ENCODE assay signal across 21 cellular contexts in genomic region chr2:20186855-20187187, GRCh38. TPM values are rescaled to one million over a fixed set of nuclear protein-coding genes. Genes with fewer than 3 reads are reported as not detected.
A peak's percentile ranks its signal among the peaks of the same experiment; 100 is the strongest.
DNase-seq lines count a peak whose midpoint lies in the region; ATAC-seq, FAIRE-seq and TF ChIP-seq lines count a peak whose summit lies in the region.
"Had no signal": no experiment of that assay in that cellular context is flagged by ENCODE, and none has a peak within 500 bp of the region (broad histone marks: within the 10 kb centered on the region; RNA-seq: fewer than 3 reads in every experiment).

No MANE protein-coding gene starts in this region.

- H3K79me2 ChIP-seq in PC-3 (ENCODE audit: low read length) (no peaks in the 10 kb centered on the region), trophoblast cell (ENCODE audit: control insufficient read depth, insufficient read depth, low read length, poor library complexity) (no peaks in the 10 kb centered on the region)
- H3K79me2 ChIP-seq: parathyroid adenoma had no signal

- CTCF ChIA-PET in PC-3 (lab: Charles Lee), result no interaction called here
- CTCF ChIA-PET in activated naive CD4-positive, alpha-beta T cell treated with anti-CD3 and anti-CD28 coated beads for 36 hours (lab: Charles Lee), result interaction anchor here (1.1 to 1.9 kb wide), 2 partner anchors 52 to 81 kb away, joined by 3 to 5 read pairs; no protein-coding TSS in a partner anchor

- ATAC-seq in PC-3 (no peak), HG02678 (IDR thresholded peaks at IDR 0.05; ENCODE audit: unreplicated experiment) (no peak), GM18520 (IDR thresholded peaks at IDR 0.05; ENCODE audit: unreplicated experiment) (no peak), HG03571 (IDR thresholded peaks at IDR 0.05; ENCODE audit: unreplicated experiment) (no peak)
- ATAC-seq: activated CD4-positive, CD25-positive, alpha-beta regulatory T cell treated with anti-CD3 and anti-CD28 coated beads, Interleukin-2, amount 50 U/mL, for 24 hours had no signal

- no peak overlapping the region for H2BK5ac ChIP-seq in trophoblast cell (ENCODE audit: low read depth, low read length, poor library complexity)

- no peak overlapping the region for H3K4me2 ChIP-seq in PC-3 (ENCODE audit: low read length)
- no peak overlapping the region for H3K4me2 ChIP-seq in trophoblast cell (ENCODE audit: low read length)
- H3K4me2 ChIP-seq: smooth muscle cell had no signal

- peaks cover 25% of the 10 kb centered on the region for H3K4me1 Mint-ChIP-seq in CD14-positive monocyte
- no peaks in the 10 kb centered on the region for H3K4me1 Mint-ChIP-seq in activated naive CD4-positive, alpha-beta T cell treated with anti-CD3 and anti-CD28 coated beads for 36 hours (ENCODE audit: low read depth)
- H3K4me1 Mint-ChIP-seq: activated naive CD4-positive, alpha-beta T cell treated with anti-CD3 and anti-CD28 coated beads, Interleukin-2, amount 50 U/mL, for 24 hours had no signal

- peak overlapping the region; percentile 39 for H4K91ac ChIP-seq in trophoblast cell (ENCODE audit: low read depth, low read length)

- TF ChIP-seq CTCF in CD14-positive monocyte (IDR thresholded peaks at IDR 0.05) (no peak), PC-3 (conservative IDR thresholded peaks at IDR 0.05; ENCODE audit: low read depth, low read length) (no peak), kidney (IDR thresholded peaks at IDR 0.05; ENCODE audit: borderline replicate concordance, extremely low read depth, insufficient read depth) (no peak)

- BruUV-seq in PC-3 (replicated peaks; lab: Mats Ljungman, UMichigan), result TSS peak; percentile 69

- H3K36me3 ChIP-seq in PC-3 (ENCODE audit: low read depth, low read length), result no peaks in the 10 kb centered on the region
- H3K36me3 ChIP-seq in kidney (ENCODE audit: control insufficient read depth in 1 of 2, insufficient read depth in 2 of 2, low read length in 2 of 2), result no peaks in the 10 kb centered on the region
- H3K36me3 ChIP-seq in trophoblast cell (ENCODE audit: control insufficient read depth in 1 of 2, insufficient read depth in 2 of 2, low read length in 2 of 2), result no peaks in the 10 kb centered on the region
- H3K36me3 ChIP-seq: ascending aorta, MG63, vagina had no signal

- no peaks in the 10 kb centered on the region for H3F3A ChIP-seq in PC-3 (ENCODE audit: low read length, unreplicated experiment)

- WGBS in trophoblast cell (ENCODE audit: extremely low coverage, insufficient coverage, insufficient read length), result no CpG with 5 or more reads among the region's 4 CpGs

- no peak overlapping the region for H4K8ac ChIP-seq in trophoblast cell (ENCODE audit: low read depth, low read length)

- peak overlapping the region in 6 of 7 donors; percentile 77 to 94 (median 92) for H3K27ac Mint-ChIP-seq in CD14-positive monocyte
- no peak overlapping the region for H3K27ac Mint-ChIP-seq in activated naive CD4-positive, alpha-beta T cell treated with anti-CD3 and anti-CD28 coated beads for 36 hours
- H3K27ac Mint-ChIP-seq: activated naive CD4-positive, alpha-beta T cell treated with anti-CD3 and anti-CD28 coated beads, Interleukin-2, amount 50 U/mL, for 24 hours had no signal

- no peak overlapping the region for H3K14ac ChIP-seq in trophoblast cell (ENCODE audit: low read length)

- no peaks in the 10 kb centered on the region for H3K9me3 ChIP-seq in PC-3 (ENCODE audit: low read length)
- H3K9me3 ChIP-seq in kidney (ENCODE audit: control insufficient read depth in 1 of 2, low read length in 2 of 2), result no peaks in the 10 kb centered on the region
- H3K9me3 ChIP-seq in trophoblast cell (ENCODE audit: insufficient read depth, low read depth, low read length), result no peaks in the 10 kb centered on the region
- H3K9me3 ChIP-seq: ascending aorta, MG63, vagina had no signal

- no peak overlapping the region for H3K18ac ChIP-seq in trophoblast cell (ENCODE audit: low read length)

- H2BK120ac ChIP-seq in trophoblast cell (ENCODE audit: insufficient read depth, low read length, poor library complexity), result no peak overlapping the region

- peak overlapping the region in 1 of 2 donors; percentile 62 for H3K4me3 Mint-ChIP-seq in CD14-positive monocyte
- no peak overlapping the region for H3K4me3 Mint-ChIP-seq in activated naive CD4-positive, alpha-beta T cell treated with anti-CD3 and anti-CD28 coated beads for 36 hours
- H3K4me3 Mint-ChIP-seq: activated naive CD4-positive, alpha-beta T cell treated with anti-CD3 and anti-CD28 coated beads, Interleukin-2, amount 50 U/mL, for 24 hours had no signal

- intact Hi-C loops in CD14-positive monocyte (cut with micrococcal nuclease), result no loop called here
- intact Hi-C loops in PC-3 (cut with micrococcal nuclease), result loop anchor here (10.0 kb wide), 1 partner anchor 82 kb away; no protein-coding TSS in a partner anchor
- intact Hi-C loops in kidney (cut with DNase I), result no loop called here
- intact Hi-C loops in activated naive CD4-positive, alpha-beta T cell treated with anti-CD3 and anti-CD28 coated beads for 36 hours (cut with micrococcal nuclease), result no loop called here

- no peak overlapping the region for H2BK12ac ChIP-seq in trophoblast cell (ENCODE audit: low read length)

- POLR2A ChIA-PET in PC-3 (lab: Charles Lee; ENCODE audit: unreplicated experiment), result no interaction called here

- H3K27ac ChIP-seq in PC-3 (ENCODE audit: low read length) (peak overlapping the region; percentile 83; the same call in 1 of the 2 replicates), kidney (ENCODE audit: low read depth in 2 of 2, low read length in 2 of 2) (peak overlapping the region; percentile 47 to 84), trophoblast cell (ENCODE audit: low read depth, low read length) (no peak overlapping the region)
- H3K27ac ChIP-seq: ascending aorta, parathyroid adenoma had no signal

- peaks cover 28% of the 10 kb centered on the region for H3K79me1 ChIP-seq in trophoblast cell (ENCODE audit: low read length)

- no peak overlapping the region for H2AK5ac ChIP-seq in trophoblast cell (ENCODE audit: low read length)

- DNase-seq in CD14-positive monocyte (ENCODE audit: low spot score) (no peak), PC-3 (no peak), kidney (no peak), trophoblast cell (no peak)
- DNase-seq in activated naive CD4-positive, alpha-beta T cell treated with anti-CD3 and anti-CD28 coated beads for 36 hours, result no peak
- DNase-seq: activated CD8-positive, alpha-beta memory T cell treated with anti-CD3 and anti-CD28 coated beads for 24 hours; activated T-cell treated with anti-CD3 and anti-CD28 coated beads, Interleukin-2, amount 50 U/mL, for 48 hours; COR-L47; MG63; NCI-H748 treated with DMSO at 0.1 percent for 48 hours; stimulated activated CD4-positive, alpha-beta T cell treated with anti-CD3 and anti-CD28 coated beads, Interleukin-4, amount 100 ng/mL, for 24 hours had no signal

- no peaks in the 10 kb centered on the region for H3K27me3 ChIP-seq in PC-3 (ENCODE audit: low read length)
- no peaks in the 10 kb centered on the region for H3K27me3 ChIP-seq in trophoblast cell (ENCODE audit: insufficient read depth, low read length)
- H3K27me3 ChIP-seq: ascending aorta, MG63, vagina had no signal

- no peak overlapping the region for H4K12ac ChIP-seq in trophoblast cell (ENCODE audit: low read depth, low read length)

- H2AFZ ChIP-seq in PC-3 (ENCODE audit: low read length), result peak overlapping the region; percentile 58
- no peak overlapping the region for H2AFZ ChIP-seq in trophoblast cell (ENCODE audit: insufficient read depth, low read length, poor library complexity)
- H2AFZ ChIP-seq: parathyroid adenoma had no signal

- H3K4me1 ChIP-seq in PC-3 (ENCODE audit: insufficient read depth, low read length) (peaks cover 50% of the 10 kb centered on the region), kidney (ENCODE audit: control insufficient read depth in 1 of 2, insufficient read depth in 1 of 2, low read depth in 1 of 2, low read length in 2 of 2) (peaks cover 45 to 50% of the 10 kb centered on the region in 2 donors), trophoblast cell (ENCODE audit: control insufficient read depth in 1 of 2, insufficient read depth in 2 of 2, low read length in 2 of 2) (peaks cover 17 to 19% of the 10 kb centered on the region in 2 experiments)
- H3K4me1 ChIP-seq: ascending aorta, parathyroid adenoma had no signal

- H3K4me3 ChIP-seq in PC-3 (ENCODE audit: low read length) (no peak overlapping the region), kidney (ENCODE audit: low read length in 2 of 2) (no peak overlapping the region), trophoblast cell (ENCODE audit: low read depth, low read length) (no peak overlapping the region)
- H3K4me3 ChIP-seq: ascending aorta, MG63, smooth muscle cell, vagina had no signal

- no peaks in the 10 kb centered on the region for H3K36me3 Mint-ChIP-seq in CD14-positive monocyte
- no peaks in the 10 kb centered on the region for H3K36me3 Mint-ChIP-seq in activated naive CD4-positive, alpha-beta T cell treated with anti-CD3 and anti-CD28 coated beads for 36 hours (ENCODE audit: low read depth)
- H3K36me3 Mint-ChIP-seq: activated naive CD4-positive, alpha-beta T cell treated with anti-CD3 and anti-CD28 coated beads, Interleukin-2, amount 50 U/mL, for 24 hours had no signal

- H3K9me3 Mint-ChIP-seq in CD14-positive monocyte, result no peaks in the 10 kb centered on the region
- H3K9me3 Mint-ChIP-seq in activated naive CD4-positive, alpha-beta T cell treated with anti-CD3 and anti-CD28 coated beads for 36 hours, result no peaks in the 10 kb centered on the region
- H3K9me3 Mint-ChIP-seq: activated naive CD4-positive, alpha-beta T cell treated with anti-CD3 and anti-CD28 coated beads, Interleukin-2, amount 50 U/mL, for 24 hours had no signal

- H3K9me2 ChIP-seq in PC-3 (replicated peaks; ENCODE audit: low read length), result no peaks in the 10 kb centered on the region

- H3K4ac ChIP-seq in trophoblast cell (ENCODE audit: low read depth, low read length), result no peak overlapping the region

- no peak overlapping the region for H3K23ac ChIP-seq in trophoblast cell (ENCODE audit: low read length)

- H3K27me3 Mint-ChIP-seq in CD14-positive monocyte (ENCODE audit: low read depth in 3 of 3), result peaks cover 2 to 5% (median 3%) of the 10 kb centered on the region in 3 donors
- H3K27me3 Mint-ChIP-seq in activated naive CD4-positive, alpha-beta T cell treated with anti-CD3 and anti-CD28 coated beads for 36 hours (ENCODE audit: low read depth), result no peaks in the 10 kb centered on the region
- H3K27me3 Mint-ChIP-seq: activated naive CD4-positive, alpha-beta T cell treated with anti-CD3 and anti-CD28 coated beads, Interleukin-2, amount 50 U/mL, for 24 hours had no signal

- no peak for FAIRE-seq in kidney (lab: Jason Lieb, UNC)
- FAIRE-seq: endometrium had no signal

- peak overlapping the region; percentile 28 for H3K9ac ChIP-seq in PC-3 (ENCODE audit: low read length)
- H3K9ac ChIP-seq in kidney (ENCODE audit: low read length in 2 of 2), result peak overlapping the region in 1 of 2 donors; percentile 67
- no peak overlapping the region for H3K9ac ChIP-seq in trophoblast cell (ENCODE audit: low read length)
- H3K9ac ChIP-seq: parathyroid adenoma had no signal

- H4K20me1 ChIP-seq in PC-3 (ENCODE audit: low read length), result no peaks in the 10 kb centered on the region

RNA-seq across cellular contexts. Expression of gene SDC1, which starts 38.1 kb away (rescaled TPM):
- polyA plus RNA-seq in CD14-positive monocyte (not detected), kidney (ENCODE audit: insufficient read depth, low read depth, low replicate concordance) (206 TPM)
- total RNA-seq in PC-3 (2014; rRNA removed) (358 and 362 TPM in 2 replicates), kidney (266 TPM)
- 402 and 444 TPM in 2 replicates for polyA plus RNA-seq in trophoblast cell (2013)
- under 1 TPM; 0.67 TPM for total RNA-seq in activated naive CD4-positive, alpha-beta T cell treated with anti-CD3 and anti-CD28 coated beads for 36 hours

Comparison
In these comparisons a context has a peak if more than half of its experiments do, and no peak if none do; other contexts are left out.
1. RNA of gene SDC1, which starts 38.1 kb away (total RNA-seq): 358 to 362 TPM in PC-3 and 266 TPM in kidney (single experiment); 0.67 TPM in activated naive CD4-positive, alpha-beta T cell treated with anti-CD3 and anti-CD28 coated beads for 36 hours; every median in the first group is over 100 times any median in the second.